In genomic region chr11:72773291-72773690, GRCh38 we compare ENCODE assay signal across 10 cellular contexts. TPM values are rescaled to one million over a fixed set of nuclear protein-coding genes. Genes with fewer than 3 reads are reported as not detected.
A peak's percentile ranks its signal among the peaks of the same experiment; 100 is the strongest.
DNase-seq lines count a peak whose midpoint lies in the region; ATAC-seq and TF ChIP-seq lines count a peak whose summit lies in the region.
"Had no signal": no experiment of that assay in that cellular context is flagged by ENCODE, and none has a peak within 500 bp of the region (broad histone marks: within the 10 kb centered on the region; RNA-seq: fewer than 3 reads in every experiment).

No MANE protein-coding gene starts in this region.

- DNase-seq in GM03348 (ENCODE audit: low spot score) (peak; percentile 95), SJCRH30 (peak; percentile 88 to 89), foreskin fibroblast (peak; percentile 78 to 88), NCI-H2029 treated with DMSO at 0.1 percent for 48 hours (lab: John Stamatoyannopoulos, UW) (no peak), GM10248 (ENCODE audit: extremely low spot score) (no peak)
- no peak for DNase-seq in activated effector memory CD4-positive, alpha-beta T cell treated with anti-CD3 and anti-CD28 coated beads, Interleukin-2, amount 50 U/mL, for 16 hours
- DNase-seq: activated naive CD8-positive, alpha-beta T cell treated with anti-CD3 and anti-CD28 coated beads for 36 hours had no signal

- H3K9ac ChIP-seq in rectal smooth muscle tissue (ENCODE audit: low read length), result no peak overlapping the region

- POLR2A ChIA-PET in GM10248 (lab: Yijun Ruan, JAX), result no interaction called here

- no peak overlapping the region for H3K4me3 ChIP-seq in SJCRH30
- no peak overlapping the region for H3K4me3 ChIP-seq in foreskin fibroblast (ENCODE audit: low read depth in 1 of 2, low read length in 2 of 2)
- no peak overlapping the region for H3K4me3 ChIP-seq in rectal smooth muscle tissue (ENCODE audit: low read length)
- H3K4me3 ChIP-seq: SK-N-MC had no signal

- H3K27me3 ChIP-seq in SJCRH30 (no peaks in the 10 kb centered on the region), rectal smooth muscle tissue (ENCODE audit: control insufficient read depth, insufficient read depth, low read length) (no peaks in the 10 kb centered on the region)

- peak overlapping the region; percentile 43 for H3K27ac ChIP-seq in SJCRH30
- peak overlapping the region; percentile 10 for H3K27ac ChIP-seq in rectal smooth muscle tissue (ENCODE audit: low read depth, low read length)
- H3K27ac ChIP-seq: SK-N-MC had no signal

- H3K36me3 ChIP-seq in SJCRH30 (no peaks in the 10 kb centered on the region), rectal smooth muscle tissue (ENCODE audit: control insufficient read depth, insufficient read depth, low read length) (no peaks in the 10 kb centered on the region)

- no peaks in the 10 kb centered on the region for H3K9me3 ChIP-seq in SJCRH30 (replicated peaks)

- peaks cover 24% of the 10 kb centered on the region for H3K4me1 ChIP-seq in SJCRH30
- H3K4me1 ChIP-seq in rectal smooth muscle tissue (ENCODE audit: control insufficient read depth, insufficient read depth, low read length), result peaks cover 13% of the 10 kb centered on the region

- TF ChIP-seq CTCF in foreskin fibroblast (IDR thresholded peaks at IDR 0.05; ENCODE audit: low read depth, low read length), result no peak
- no peak for TF ChIP-seq CTCF in GM10248 (IDR thresholded peaks at IDR 0.05; ENCODE audit: control extremely low read depth, extremely low read depth, low read depth, missing control alignments)

- CTCF ChIA-PET in GM10248 (lab: Yijun Ruan, JAX), result interaction anchor here (1.9 to 11.8 kb wide), 2 partner anchors 20 to 48 kb away, joined by 7 to 88 read pairs; partner anchors contain the start of gene STARD10

- no peak for ATAC-seq in GM18511 (IDR thresholded peaks at IDR 0.05; ENCODE audit: unreplicated experiment)

RNA-seq across cellular contexts. Expression of gene STARD10, which starts 20.6 kb away (rescaled TPM):
- 6.0 and 10.3 TPM in 2 replicates for total RNA-seq in SJCRH30 (2014; rRNA removed; shearing (Covaris generic))

RNA-seq across cellular contexts. Expression of gene ARAP1, which starts 21.1 kb away (rescaled TPM):
- 19.0 and 22.1 TPM in 2 replicates for total RNA-seq in SJCRH30 (2014; rRNA removed; shearing (Covaris generic))

RNA-seq across cellular contexts. Expression of gene ATG16L2, which starts 40.9 kb away (rescaled TPM):
- total RNA-seq in SJCRH30 (2014; rRNA removed; shearing (Covaris generic)), result 2.9 and 6.8 TPM in 2 replicates

Comparison
In these comparisons a context has a peak if more than half of its experiments do, and no peak if none do; other contexts are left out.
1. DNase-seq: peak in GM03348 (single experiment), SJCRH30 (2 of 2) and foreskin fibroblast (2 of 2); none in NCI-H2029 treated with DMSO at 0.1 percent for 48 hours (single experiment), activated effector memory CD4-positive, alpha-beta T cell treated with anti-CD3 and anti-CD28 coated beads, Interleukin-2, amount 50 U/mL, for 16 hours (single experiment) and GM10248 (single experiment).